ENCODE assay signal across 1 cellular context in the genomic region with DNA sequence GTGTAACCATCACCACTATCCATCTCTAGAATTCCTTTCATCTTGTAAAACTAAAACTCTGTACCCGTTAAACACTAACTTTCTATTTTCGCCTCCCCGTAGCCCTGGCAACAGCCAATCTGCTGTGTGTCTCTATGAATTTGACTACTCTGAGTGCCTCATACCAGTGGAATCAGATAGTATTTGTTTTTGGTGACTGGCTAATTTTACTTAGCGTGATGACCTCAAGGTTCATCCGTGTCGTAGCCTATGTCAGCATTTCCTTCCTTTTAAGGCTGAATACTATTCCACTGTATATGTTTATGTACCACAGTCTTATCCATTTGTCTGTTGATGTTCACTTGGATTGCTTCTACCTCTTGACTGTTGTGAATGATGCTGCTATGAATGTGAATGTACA.
TF ChIP-seq lines count a peak whose summit lies in the region.

No MANE protein-coding gene starts in this region.

TF ChIP-seq in GM12878, 131 proteins besides CTCF, POLR2A, EP300 and RAD21:
- no peak for TF ChIP-seq GATAD2B (conservative IDR thresholded peaks at IDR 0.05; ENCODE audit: low read depth)
